In the genomic region with DNA sequence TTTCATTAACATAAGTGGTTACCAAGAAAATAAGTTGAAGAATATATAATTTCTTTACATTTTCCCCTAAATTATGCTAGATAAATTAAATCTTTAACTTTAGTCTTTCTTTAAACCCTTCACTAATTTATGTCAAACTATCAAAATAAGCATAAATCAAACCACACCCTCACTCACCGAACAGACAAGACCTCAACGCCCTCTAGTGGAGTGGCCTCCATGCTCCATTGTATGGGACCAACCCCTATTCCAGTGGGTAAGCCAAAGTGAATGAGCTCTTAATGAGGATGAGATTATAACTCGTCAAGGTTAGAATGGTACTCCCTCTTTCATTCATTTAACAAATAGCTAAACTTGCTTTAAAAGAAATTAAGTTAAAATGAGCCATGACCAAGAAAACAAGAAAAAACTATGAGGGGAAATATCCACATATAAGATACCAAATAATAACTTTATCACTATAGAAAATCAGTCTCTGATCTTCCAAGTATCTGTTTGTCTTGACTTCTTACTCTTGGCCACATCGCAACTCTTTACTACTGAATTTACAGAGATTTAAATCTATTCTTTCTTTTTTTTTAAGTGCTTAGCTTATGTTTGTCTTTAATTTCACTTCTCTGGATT, we compare ENCODE assay signal across 8 cellular contexts. TPM values are rescaled to one million over a fixed set of nuclear protein-coding genes. Genes with fewer than 3 reads are reported as not detected.
DNase-seq lines count a peak whose midpoint lies in the region; ATAC-seq and TF ChIP-seq lines count a peak whose summit lies in the region.

No MANE protein-coding gene starts in this region.

- POLR2A ChIA-PET in CD8-positive, alpha-beta memory T cell (lab: Charles Lee), result no interaction called here
- POLR2A ChIA-PET in PC-3 (lab: Charles Lee; ENCODE audit: unreplicated experiment), result no interaction called here

- H3K27ac Mint-ChIP-seq in CD8-positive, alpha-beta memory T cell, result no peak overlapping the region

- peak; percentile 33 to 76 (median 49) for DNase-seq in CD8-positive, alpha-beta memory T cell
- DNase-seq in PC-3 (peak; percentile 76), fibroblast of lung (ENCODE audit: low read depth in 2 of 2) (peak; percentile 57 to 75), non-pigmented ciliary epithelial cell (ENCODE audit: low read depth) (peak; percentile 40), transverse colon (peak; percentile 74)
- peak; percentile 84 to 85 for DNase-seq in activated T-cell treated with anti-CD3 and anti-CD28 coated beads, Interleukin-2, amount 50 U/mL, for 48 hours

- no peaks in the 10 kb centered on the region for H3K27me3 ChIP-seq in CD8-positive, alpha-beta memory T cell (ENCODE audit: insufficient read depth, low read length, poor library complexity, severe bottlenecking)
- no peaks in the 10 kb centered on the region for H3K27me3 ChIP-seq in PC-3 (ENCODE audit: low read length)
- H3K27me3 ChIP-seq in fibroblast of lung (ENCODE audit: control insufficient read depth, insufficient read depth, low read length), result no peaks in the 10 kb centered on the region
- H3K27me3 ChIP-seq in transverse colon, result no peaks in the 10 kb centered on the region

- H3K9me2 ChIP-seq in PC-3 (replicated peaks; ENCODE audit: low read length), result no peaks in the 10 kb centered on the region

- 25 to 26% methylated on average over 4 of the region's 4 CpGs for WGBS in transverse colon (ENCODE audit: low coverage in 1 of 2), 2 donors

- H3K9ac ChIP-seq in PC-3 (ENCODE audit: low read length), result no peak overlapping the region
- H3K9ac ChIP-seq in fibroblast of lung (ENCODE audit: insufficient read depth, low read length), result no peak overlapping the region

- H4K20me1 ChIP-seq in PC-3 (ENCODE audit: low read length), result no peaks in the 10 kb centered on the region
- no peaks in the 10 kb centered on the region for H4K20me1 ChIP-seq in fibroblast of lung (ENCODE audit: control insufficient read depth, extremely low read depth, insufficient read depth, low read length)

- H3K9me3 ChIP-seq in CD8-positive, alpha-beta memory T cell (ENCODE audit: low read length), result no peaks in the 10 kb centered on the region
- H3K9me3 ChIP-seq in PC-3 (ENCODE audit: low read length), result no peaks in the 10 kb centered on the region
- H3K9me3 ChIP-seq in fibroblast of lung (ENCODE audit: control insufficient read depth, insufficient read depth, low read depth, low read length), result no peaks in the 10 kb centered on the region
- no peaks in the 10 kb centered on the region for H3K9me3 ChIP-seq in transverse colon

- no peaks in the 10 kb centered on the region for H3K4me1 ChIP-seq in CD8-positive, alpha-beta memory T cell (ENCODE audit: insufficient read depth, low read length)
- H3K4me1 ChIP-seq in PC-3 (ENCODE audit: insufficient read depth, low read length) (no peaks in the 10 kb centered on the region), fibroblast of lung (ENCODE audit: control insufficient read depth, extremely low read depth, insufficient read depth, low read length) (no peaks in the 10 kb centered on the region), transverse colon (no peaks in the 10 kb centered on the region)

- H3K9me3 Mint-ChIP-seq in CD8-positive, alpha-beta memory T cell, result no peaks in the 10 kb centered on the region

- TF ChIP-seq EP300 in transverse colon (IDR thresholded peaks at IDR 0.05; ENCODE audit: low read depth), result no peak

- H2AFZ ChIP-seq in PC-3 (ENCODE audit: low read length) (no peak overlapping the region), fibroblast of lung (ENCODE audit: low read length) (no peak overlapping the region)

- peaks cover 10% of the 10 kb centered on the region in 2 donors for H3K27me3 Mint-ChIP-seq in CD8-positive, alpha-beta memory T cell

- H3K36me3 ChIP-seq in CD8-positive, alpha-beta memory T cell (ENCODE audit: insufficient read depth, low read length), result no peaks in the 10 kb centered on the region
- H3K36me3 ChIP-seq in PC-3 (ENCODE audit: low read depth, low read length) (no peaks in the 10 kb centered on the region), fibroblast of lung (ENCODE audit: control insufficient read depth, insufficient read depth, low read length) (no peaks in the 10 kb centered on the region), transverse colon (no peaks in the 10 kb centered on the region)

- no peak overlapping the region for H3K4me3 ChIP-seq in CD8-positive, alpha-beta memory T cell (ENCODE audit: low read length)
- no peak overlapping the region for H3K4me3 ChIP-seq in PC-3 (ENCODE audit: low read length)
- no peak overlapping the region for H3K4me3 ChIP-seq in fibroblast of lung (replicated peaks in 1 of 4; ENCODE audit: control extremely low read depth in 1 of 4, insufficient read depth in 1 of 4, low read depth in 3 of 4, low read length in 4 of 4)
- no peak overlapping the region for H3K4me3 ChIP-seq in transverse colon

- BruUV-seq in PC-3 (replicated peaks; lab: Mats Ljungman, UMichigan), result no TSS peak

- no peaks in the 10 kb centered on the region for H3K79me2 ChIP-seq in PC-3 (ENCODE audit: low read length)
- no peaks in the 10 kb centered on the region for H3K79me2 ChIP-seq in fibroblast of lung (ENCODE audit: control insufficient read depth, insufficient read depth, low read length)

- ATAC-seq in GM19025 (IDR thresholded peaks at IDR 0.05; ENCODE audit: low read depth, unreplicated experiment) (peak; percentile 59), HG03342 (IDR thresholded peaks at IDR 0.05; ENCODE audit: unreplicated experiment) (peak; percentile 91), PC-3 (peak; percentile 79)

- intact Hi-C loops in PC-3 (cut with micrococcal nuclease), result loop anchor here (1.0 to 5.0 kb wide), 2 partner anchors 65 to 115 kb away; no protein-coding TSS in a partner anchor
- intact Hi-C loops in transverse colon (cut with DNase I; ENCODE audit: low total_unique reads), result no loop called here

- no peaks in the 10 kb centered on the region for H3K36me3 Mint-ChIP-seq in CD8-positive, alpha-beta memory T cell

- H3K27ac ChIP-seq in CD8-positive, alpha-beta memory T cell (ENCODE audit: low read depth, low read length), result no peak overlapping the region
- H3K27ac ChIP-seq in PC-3 (ENCODE audit: low read length) (no peak overlapping the region), fibroblast of lung (ENCODE audit: insufficient read depth, low read length) (no peak overlapping the region), transverse colon (no peak overlapping the region)

- no peak for TF ChIP-seq POLR2A in transverse colon (IDR thresholded peaks at IDR 0.05)

- H3F3A ChIP-seq in PC-3 (ENCODE audit: low read length, unreplicated experiment), result no peaks in the 10 kb centered on the region

- H3K4me2 ChIP-seq in PC-3 (ENCODE audit: low read length) (no peak overlapping the region), fibroblast of lung (ENCODE audit: extremely low read depth, insufficient read depth, low read length) (no peak overlapping the region)

- CTCF ChIA-PET in CD8-positive, alpha-beta memory T cell (lab: Charles Lee), result interaction anchor here (0.5 to 2.3 kb wide), 16 partner anchors 9 to 816 kb away, joined by 3 to 20 read pairs (median 4); partner anchors contain the start of gene BBS12
- CTCF ChIA-PET in PC-3 (lab: Charles Lee), result interaction anchor here (0.5 to 1.0 kb wide), 11 partner anchors 8 to 915 kb away, joined by 3 to 13 read pairs (median 3); partner anchors contain the start of gene BBS12

- peaks cover 2 to 12% (median 7%) of the 10 kb centered on the region in 3 donors for H3K4me1 Mint-ChIP-seq in CD8-positive, alpha-beta memory T cell

- H3K4me3 Mint-ChIP-seq in CD8-positive, alpha-beta memory T cell, result no peak overlapping the region

- TF ChIP-seq CTCF in PC-3 (conservative IDR thresholded peaks at IDR 0.05; ENCODE audit: low read depth, low read length) (peak; percentile 87), fibroblast of lung (conservative IDR thresholded peaks at IDR 0.05 in 1 of 2, IDR thresholded peaks at IDR 0.05 in 1 of 2; ENCODE audit: low read depth in 1 of 2, low read length in 2 of 2) (peak; percentile 95 to 98), transverse colon (IDR thresholded peaks at IDR 0.05) (peak; percentile 66 to 80 (median 69))

- in situ Hi-C loops in transverse colon (cut with MboI; ENCODE audit: low pct_ligation_motif_present in 1 of 4, low pct_unique_long_range_greater_than_20kb in 1 of 4, low sequenced_read_pairs in 3 of 4), result loop anchor here in 1 of 4 donors (10.0 kb wide), 1 partner anchor 112 kb away; no protein-coding TSS in a partner anchor

RNA-seq across cellular contexts. Expression of gene BBS12, which starts 15.6 kb away (rescaled TPM):
- 1 to 10 TPM; 1.7 to 2.1 TPM for total RNA-seq in CD8-positive, alpha-beta memory T cell
- 1.8 TPM for polyA plus RNA-seq in CD8-positive, alpha-beta memory T cell
- total RNA-seq in PC-3 (2014; rRNA removed) (0.69 and 1.7 TPM in 2 replicates), fibroblast of lung (7.4 and 8.4 TPM in 2 replicates), transverse colon (1 to 10 TPM in 3 of 4 donors, under 1 TPM in 1; 0.60 to 6.0 (median 3.3) TPM)
- 1.5 and 3.6 TPM in 2 replicates for polyA plus RNA-seq in fibroblast of lung
- 2.0 and 3.3 TPM in 2 replicates for polyA plus RNA-seq in fibroblast of lung (2012)
- polyA minus RNA-seq in fibroblast of lung (ENCODE audit: low replicate concordance), result 1.1 TPM in 1 of 2 replicates, not detected in the other
